Comparison of ENCODE assay signal across 8 cellular contexts in the genomic region with DNA sequence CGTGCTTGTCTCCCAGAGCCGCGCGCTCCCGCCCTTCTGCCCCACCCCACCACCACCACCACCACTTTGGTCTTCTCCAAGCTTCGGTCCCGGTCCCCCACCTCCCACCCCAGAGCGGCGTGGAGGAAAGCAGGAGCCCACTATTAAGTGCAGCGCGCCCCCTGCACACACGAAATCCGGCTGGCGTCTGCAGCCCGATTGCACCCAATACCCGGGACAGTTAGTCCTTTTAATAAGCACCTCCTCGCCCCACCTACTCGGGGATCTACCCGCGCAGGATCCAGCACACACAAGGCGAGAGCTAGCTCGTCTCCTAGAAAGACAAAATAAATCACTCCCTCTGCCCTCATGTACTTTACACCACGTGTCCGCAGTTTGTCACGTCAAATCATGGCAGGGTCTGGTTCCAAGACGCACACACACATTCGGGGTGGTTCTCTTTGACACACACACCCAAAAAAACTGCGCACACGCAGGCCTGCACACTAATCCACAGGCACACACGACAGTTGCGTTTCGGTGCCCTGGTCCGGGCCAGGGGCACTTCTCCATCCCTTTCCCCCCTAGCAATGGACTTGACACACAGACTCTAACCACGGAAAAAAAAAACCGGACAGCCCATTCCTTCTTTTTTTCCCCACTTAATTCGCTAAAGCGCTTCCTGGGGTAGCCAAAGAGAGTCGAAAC. TPM values are rescaled to one million over a fixed set of nuclear protein-coding genes. Genes with fewer than 3 reads are reported as not detected.
A peak's percentile ranks its signal among the peaks of the same experiment; 100 is the strongest.
DNase-seq lines count a peak whose midpoint lies in the region; ATAC-seq and TF ChIP-seq lines count a peak whose summit lies in the region.

No MANE protein-coding gene starts in this region.

- H3K9me3 ChIP-seq in CD4-positive, CD25-positive, alpha-beta regulatory T cell (ENCODE audit: control insufficient read depth in 2 of 2, low read length in 2 of 2), result no peaks in the 10 kb centered on the region
- H3K9me3 ChIP-seq in Karpas-422 (ENCODE audit: low read length), result no peaks in the 10 kb centered on the region

- peak overlapping the region; percentile 74 for H3K4me2 ChIP-seq in Karpas-422 (ENCODE audit: low read depth, low read length, poor library complexity, severe bottlenecking)

- ATAC-seq in CD4-positive, CD25-positive, alpha-beta regulatory T cell (ENCODE audit: low read depth in 2 of 2), result peak; percentile 34 to 42
- peak; percentile 43 for ATAC-seq in GM19455 (IDR thresholded peaks at IDR 0.05; ENCODE audit: unreplicated experiment)
- peak; percentile 16 for ATAC-seq in foreskin keratinocyte

- H3K9me3 Mint-ChIP-seq in CD4-positive, CD25-positive, alpha-beta regulatory T cell, result peaks cover 0 to 4% (median 0%) of the 10 kb centered on the region in 7 donors

- H3K4me3 ChIP-seq in CD4-positive, CD25-positive, alpha-beta regulatory T cell (ENCODE audit: low read depth, low read length), result peak overlapping the region; percentile 91
- peak overlapping the region; percentile 81 for H3K4me3 ChIP-seq in Karpas-422 (ENCODE audit: low read length)

- DNase-seq in CD4-positive, CD25-positive, alpha-beta regulatory T cell, result peak in 2 of 3 donors; percentile 42 to 62
- peak; percentile 89 for DNase-seq in Karpas-422
- DNase-seq in activated T-cell treated with anti-CD3 and anti-CD28 coated beads, Interleukin-2, amount 50 U/mL, for 1 hour, result peak; percentile 63
- DNase-seq in foreskin keratinocyte, result peak in 1 of 2 donors; percentile 36
- DNase-seq in pons (ENCODE audit: low spot score), result peak; percentile 76
- no peak for DNase-seq in SKM-1 treated with dmso at 0.1 percent for 144 hours (lab: John Stamatoyannopoulos, UW; ENCODE audit: unreplicated experiment)
- no peak for DNase-seq in SW 1271 (lab: John Stamatoyannopoulos, UW)

- H3K27me3 Mint-ChIP-seq in CD4-positive, CD25-positive, alpha-beta regulatory T cell, result peaks cover 42% of the 10 kb centered on the region

- no peak overlapping the region for H2AFZ ChIP-seq in Karpas-422 (ENCODE audit: low read length)

- no peak overlapping the region for H3K27ac ChIP-seq in CD4-positive, CD25-positive, alpha-beta regulatory T cell (ENCODE audit: insufficient read depth, low read length, poor library complexity, severe bottlenecking)
- H3K27ac ChIP-seq in Karpas-422 (ENCODE audit: low read length) (peak overlapping the region; percentile 91), foreskin keratinocyte (no peak overlapping the region)

- H3K4me1 ChIP-seq in CD4-positive, CD25-positive, alpha-beta regulatory T cell (ENCODE audit: control insufficient read depth, insufficient read depth, low read length, poor library complexity, severe bottlenecking), result peaks cover 54% of the 10 kb centered on the region
- H3K4me1 ChIP-seq in Karpas-422 (ENCODE audit: low read length) (peaks cover 35% of the 10 kb centered on the region), foreskin keratinocyte (no peaks in the 10 kb centered on the region)

- no peaks in the 10 kb centered on the region for H3K9me2 ChIP-seq in Karpas-422 (replicated peaks; ENCODE audit: insufficient read depth, low read length)

- peak overlapping the region; percentile 96 to 99 (median 97) for H3K4me3 Mint-ChIP-seq in CD4-positive, CD25-positive, alpha-beta regulatory T cell

- H3K4me1 Mint-ChIP-seq in CD4-positive, CD25-positive, alpha-beta regulatory T cell, result peaks cover 10 to 63% (median 25%) of the 10 kb centered on the region in 4 donors

- no peaks in the 10 kb centered on the region for H3K36me3 ChIP-seq in CD4-positive, CD25-positive, alpha-beta regulatory T cell (ENCODE audit: control insufficient read depth, insufficient read depth, low read length)
- H3K36me3 ChIP-seq in Karpas-422 (ENCODE audit: insufficient read depth, low read length), result peaks cover 18% of the 10 kb centered on the region; the same call in 1 of the 2 replicates

- H3K9ac ChIP-seq in Karpas-422 (ENCODE audit: low read length), result peak overlapping the region; percentile 99

- H3K27me3 ChIP-seq in CD4-positive, CD25-positive, alpha-beta regulatory T cell (ENCODE audit: control insufficient read depth, insufficient read depth, low read length), result peaks cover 3% of the 10 kb centered on the region
- H3K27me3 ChIP-seq in Karpas-422 (ENCODE audit: low read length) (no peaks in the 10 kb centered on the region), foreskin keratinocyte (peaks cover 60% of the 10 kb centered on the region)

- peak overlapping the region; percentile 85 to 94 (median 88) for H3K27ac Mint-ChIP-seq in CD4-positive, CD25-positive, alpha-beta regulatory T cell

- peaks cover 38% of the 10 kb centered on the region for H4K20me1 ChIP-seq in Karpas-422 (ENCODE audit: insufficient read depth, low read depth, low read length)

- peaks cover 71% of the 10 kb centered on the region for H3K79me2 ChIP-seq in Karpas-422 (ENCODE audit: low read length)

- no peaks in the 10 kb centered on the region for H3K36me3 Mint-ChIP-seq in CD4-positive, CD25-positive, alpha-beta regulatory T cell

- TF ChIP-seq CTCF in foreskin keratinocyte (conservative IDR thresholded peaks at IDR 0.05), result no peak

RNA-seq across cellular contexts. Expression of gene SFMBT2, which starts 1.6 kb away (rescaled TPM):
- 21.2 TPM for total RNA-seq in CD4-positive, CD25-positive, alpha-beta regulatory T cell
- polyA plus RNA-seq in CD4-positive, CD25-positive, alpha-beta regulatory T cell, result 1 to 10 TPM; 1.3 to 2.5 (median 1.5) TPM
- total RNA-seq in Karpas-422 (2014; rRNA removed; shearing (Covaris generic); ENCODE audit: low replicate concordance), result 28.8 and 41.5 TPM in 2 replicates
- 1.2 and 1.4 TPM in 2 replicates for total RNA-seq in foreskin keratinocyte
- polyA plus RNA-seq in foreskin keratinocyte, result 0.20 and 0.27 TPM in 2 replicates

Comparison
In these comparisons a context has a peak if more than half of its experiments do, and no peak if none do; other contexts are left out.
1. DNase-seq: peak in CD4-positive, CD25-positive, alpha-beta regulatory T cell (2 of 3), Karpas-422 (single experiment), activated T-cell treated with anti-CD3 and anti-CD28 coated beads, Interleukin-2, amount 50 U/mL, for 1 hour (single experiment) and pons (single experiment); none in SKM-1 treated with dmso at 0.1 percent for 144 hours (single experiment) and SW 1271 (0 of 2).
2. Peak in every context shown above with its lines, with median percentiles within 50 percentile points of each other: ATAC-seq.